ENCODE assay signal across 9 cellular contexts in the genomic region with DNA sequence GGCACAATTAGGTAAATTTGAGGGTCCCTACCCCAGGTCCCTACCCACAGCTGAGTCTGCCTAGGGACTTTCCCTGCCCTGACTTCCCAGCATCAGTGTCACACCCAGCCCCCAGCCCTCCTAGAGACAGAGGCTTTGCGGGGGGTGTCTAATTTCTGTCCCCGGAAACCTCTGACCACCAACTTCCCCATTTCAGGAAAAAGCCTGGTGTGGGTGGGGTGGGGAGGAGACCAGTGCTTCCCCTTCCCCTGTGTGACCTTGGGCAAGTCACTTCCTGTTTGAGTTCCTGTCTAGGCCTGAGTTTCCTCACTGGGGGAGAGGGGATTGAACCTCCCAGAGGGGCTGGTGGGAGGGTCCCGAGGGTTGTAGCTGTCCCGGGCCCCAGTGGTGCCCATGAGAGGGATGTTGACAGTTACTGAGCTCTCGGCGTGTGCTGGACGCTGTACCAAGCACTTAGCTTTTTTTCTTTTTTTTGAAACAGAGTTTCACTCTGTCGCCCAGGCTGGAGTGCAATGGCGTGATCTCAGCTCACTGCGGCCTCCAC. TPM values are rescaled to one million over a fixed set of nuclear protein-coding genes. Genes with fewer than 3 reads are reported as not detected.
DNase-seq lines count a peak whose midpoint lies in the region; ATAC-seq, FAIRE-seq and TF ChIP-seq lines count a peak whose summit lies in the region.
"Had no signal": no experiment of that assay in that cellular context is flagged by ENCODE, and none has a peak within 500 bp of the region (broad histone marks: within the 10 kb centered on the region; RNA-seq: fewer than 3 reads in every experiment).

No MANE protein-coding gene starts in this region.

- H3K9me3 ChIP-seq in colonic mucosa (no peaks in the 10 kb centered on the region), neutrophil (no peaks in the 10 kb centered on the region)

- TF ChIP-seq CTCF in colonic mucosa (IDR thresholded peaks at IDR 0.05), result no peak
- TF ChIP-seq CTCF in neutrophil (IDR thresholded peaks at IDR 0.05), result peak; percentile 29

- intact Hi-C loops in colonic mucosa (cut with DNase I), result no loop called here

- no peak for ATAC-seq in HG03039 (IDR thresholded peaks at IDR 0.05; ENCODE audit: unreplicated experiment)

- no peak for FAIRE-seq in RCC 7860 (lab: Jason Lieb, UNC)
- FAIRE-seq: TTC549 had no signal

- DNase-seq in Daoy (ENCODE audit: low read depth) (peak; percentile 41), NOMO-1 treated with dmso at 0.1 percent for 144 hours (lab: John Stamatoyannopoulos, UW; ENCODE audit: unreplicated experiment) (peak; percentile 80), colonic mucosa (peak; percentile 71), NCI-H82 (lab: John Stamatoyannopoulos, UW) (no peak), DMS153 treated with DMSO at 0.1 percent for 48 hours (lab: John Stamatoyannopoulos, UW; ENCODE audit: unreplicated experiment) (no peak), RCC 7860 (ENCODE audit: low spot score) (no peak)

- H3K27me3 ChIP-seq in colonic mucosa, result no peaks in the 10 kb centered on the region
- H3K27me3 ChIP-seq in neutrophil, result no peaks in the 10 kb centered on the region

- H3K36me3 ChIP-seq in colonic mucosa (peaks cover 6% of the 10 kb centered on the region), neutrophil (peaks cover 74% of the 10 kb centered on the region)

- peaks cover 52% of the 10 kb centered on the region for H3K4me1 ChIP-seq in colonic mucosa
- H3K4me1 ChIP-seq in neutrophil (ENCODE audit: control insufficient read depth in 1 of 2, insufficient read depth in 1 of 2, low read depth in 1 of 2, low read length in 1 of 2), result peaks cover 89 to 90% of the 10 kb centered on the region in 2 experiments

- H3K27ac ChIP-seq in colonic mucosa (peak overlapping the region; percentile 85), neutrophil (peak overlapping the region; percentile 100)

- H3K4me3 ChIP-seq in colonic mucosa (no peak overlapping the region), neutrophil (ENCODE audit: low read depth in 1 of 2, low read length in 1 of 2) (peak overlapping the region; percentile 71 to 98)

- H3K9ac ChIP-seq in colonic mucosa (ENCODE audit: low read depth in 2 of 2, low read length in 2 of 2), result peak overlapping the region; percentile 46 to 71

RNA-seq across cellular contexts. Expression of a gene that starts 7.9 kb away (rescaled TPM):
- total RNA-seq in Daoy (2014; rRNA removed; shearing (Covaris generic)), result 121 and 175 TPM in 2 replicates
- 100 to 1,000 TPM; 236 to 261 TPM for total RNA-seq in colonic mucosa

RNA-seq across cellular contexts. Expression of a gene that starts 16.9 kb away (rescaled TPM):
- total RNA-seq in Daoy (2014; rRNA removed; shearing (Covaris generic)), result 0.15 and 0.80 TPM in 2 replicates
- total RNA-seq in colonic mucosa, result 1 to 10 TPM in 1 of 2 donors, under 1 TPM in 1; 0.67 to 1.7 TPM

RNA-seq across cellular contexts. Expression of a gene that starts 18.3 kb away (rescaled TPM):
- 0.98 and 3.5 TPM in 2 replicates for total RNA-seq in Daoy (2014; rRNA removed; shearing (Covaris generic))
- total RNA-seq in colonic mucosa, result 1 to 10 TPM; 4.9 to 8.4 TPM

RNA-seq across cellular contexts. Expression of a gene that starts 47.4 kb away (rescaled TPM):
- total RNA-seq in Daoy (2014; rRNA removed; shearing (Covaris generic)), result 0.80 and 0.83 TPM in 2 replicates
- 1 to 10 TPM; 1.5 to 3.4 TPM for total RNA-seq in colonic mucosa

Comparison
In these comparisons a context has a peak if more than half of its experiments do, and no peak if none do; other contexts are left out.
1. DNase-seq: peak in Daoy (single experiment), NOMO-1 treated with dmso at 0.1 percent for 144 hours (single experiment) and colonic mucosa (single experiment); none in NCI-H82 (single experiment), DMS153 treated with DMSO at 0.1 percent for 48 hours (single experiment) and RCC 7860 (single experiment).